Comparison of ENCODE assay signal across 15 cellular contexts in genomic region chr2:242057379-242058040, GRCh38.
"Had no signal": no experiment of that assay in that cellular context is flagged by ENCODE, and none has a peak within 500 bp of the region (broad histone marks: within the 10 kb centered on the region; RNA-seq: fewer than 3 reads in every experiment).

No MANE protein-coding gene starts in this region.

- H3K36me3 Mint-ChIP-seq: type B pancreatic cell had no signal

- H3K27ac ChIP-seq: colonic mucosa, foreskin keratinocyte, hepatocyte, neutrophil had no signal

- H3K9me3 ChIP-seq: colonic mucosa, neutrophil had no signal

- H2AFZ ChIP-seq: hepatocyte had no signal

- H3K9me3 Mint-ChIP-seq: type B pancreatic cell had no signal

- H3K4me1 ChIP-seq: colonic mucosa had no signal

- H3K79me2 ChIP-seq: hepatocyte had no signal

- H3K4me1 Mint-ChIP-seq: endodermal cell; naive thymus-derived CD4-positive, alpha-beta T cell; nephron progenitor cell had no signal

- H3K4me3 Mint-ChIP-seq: endodermal cell; naive thymus-derived CD4-positive, alpha-beta T cell; nephron progenitor cell; type B pancreatic cell had no signal

- H3K4me2 ChIP-seq: hepatocyte, smooth muscle cell had no signal

- H3K27me3 ChIP-seq: colonic mucosa had no signal

- H3K27ac Mint-ChIP-seq: endodermal cell, nephron progenitor cell, type B pancreatic cell had no signal

- H3K36me3 ChIP-seq: colonic mucosa, neutrophil had no signal

- DNase-seq: colonic mucosa; effector CD4-positive, alpha-beta T cell; endodermal cell; erythroblast; foreskin keratinocyte; mammary epithelial cell; naive thymus-derived CD4-positive, alpha-beta T cell; nephron progenitor cell; right cardiac atrium; stimulated activated CD4-positive, alpha-beta T cell treated with anti-CD3 and anti-CD28 coated beads, Interleukin-2, amount 100 ng/mL, for 48 hours; stimulated activated naive CD4-positive, alpha-beta T cell treated with Interleukin-2 at 50 U/mL for 16 hours had no signal

- H3K4me3 ChIP-seq: colonic mucosa, hepatocyte, smooth muscle cell had no signal
